In genomic region chr9:91191443-91192378, GRCh38 we compare ENCODE assay signal across 8 cellular contexts.
A peak's percentile ranks its signal among the peaks of the same experiment; 100 is the strongest.
DNase-seq lines count a peak whose midpoint lies in the region; TF ChIP-seq lines count a peak whose summit lies in the region.

No MANE protein-coding gene starts in this region.

- H3K27me3 ChIP-seq in thyroid gland: no peaks in the 10 kb centered on the region

- H3K27ac Mint-ChIP-seq in immature natural killer cell: peak overlapping the region; percentile 87 to 99 (median 92)

- no peaks in the 10 kb centered on the region for H3K9me3 ChIP-seq in thyroid gland

- peaks cover 2 to 9% (median 9%) of the 10 kb centered on the region in 3 donors for H3K27me3 Mint-ChIP-seq in immature natural killer cell (ENCODE audit: low read depth in 3 of 3)

- peaks cover 58 to 68% of the 10 kb centered on the region in 2 donors for H3K4me1 Mint-ChIP-seq in immature natural killer cell

- no peak for TF ChIP-seq CTCF in thyroid gland (IDR thresholded peaks at IDR 0.05)

- no peak for TF ChIP-seq POLR2A in thyroid gland (IDR thresholded peaks at IDR 0.05)

- DNase-seq in activated CD8-positive, alpha-beta memory T cell treated with anti-CD3 and anti-CD28 coated beads, Interleukin-2, amount 50 U/mL, for 48 hours: peak; percentile 76
- DNase-seq in activated CD8-positive, alpha-beta memory T cell treated with anti-CD3 and anti-CD28 coated beads, Interleukin-2, amount 50 U/mL, for 4 hours: no peak
- DNase-seq in RPMI8226: peak; percentile 85
- DNase-seq in immature natural killer cell: peak in 2 of 3 donors; percentile 11 to 37
- peak in 1 of 2 donors; percentile 9 for DNase-seq in thyroid gland
- DNase-seq in UCSD-AML1 (lab: John Stamatoyannopoulos, UW; ENCODE audit: unreplicated experiment): no peak
- no peak for DNase-seq in midbrain (lab: John Stamatoyannopoulos, UW)
- DNase-seq in NOMO-1 treated with dmso at 0.1 percent for 144 hours (lab: John Stamatoyannopoulos, UW; ENCODE audit: unreplicated experiment): no peak

- H3K36me3 Mint-ChIP-seq in immature natural killer cell: no peaks in the 10 kb centered on the region

- H3K4me3 Mint-ChIP-seq in immature natural killer cell: peak overlapping the region; percentile 58 to 98 (median 71)

- H3K4me3 ChIP-seq in thyroid gland (replicated peaks in 1 of 3): no peak overlapping the region

- 81 to 84% methylated on average over 18 of the region's 18 CpGs for WGBS in thyroid gland, 2 donors

- peaks cover 27 to 48% of the 10 kb centered on the region in 2 donors for H3K4me1 ChIP-seq in thyroid gland

- H3K27ac ChIP-seq in thyroid gland: peak overlapping the region; percentile 96 to 99 (median 98)

- H3K9me3 Mint-ChIP-seq in immature natural killer cell: no peaks in the 10 kb centered on the region

- intact Hi-C loops in thyroid gland (cut with DNase I): loop anchor here (10.0 kb wide), 1 partner anchor 233 kb away; the partner anchor contains the start of gene NFIL3

- no peaks in the 10 kb centered on the region for H3K36me3 ChIP-seq in thyroid gland

Comparison
In these comparisons a context has a peak if more than half of its experiments do, and no peak if none do; other contexts are left out.
1. DNase-seq: peak in activated CD8-positive, alpha-beta memory T cell treated with anti-CD3 and anti-CD28 coated beads, Interleukin-2, amount 50 U/mL, for 48 hours (single experiment), RPMI8226 (single experiment) and immature natural killer cell (2 of 3); none in activated CD8-positive, alpha-beta memory T cell treated with anti-CD3 and anti-CD28 coated beads, Interleukin-2, amount 50 U/mL, for 4 hours (single experiment), UCSD-AML1 (single experiment), midbrain (single experiment) and NOMO-1 treated with dmso at 0.1 percent for 144 hours (single experiment).